In genomic region chr7:99901581-99901980, GRCh38 we compare ENCODE assay signal across 1 cellular context.
TF ChIP-seq lines count a peak whose summit lies in the region.

No MANE protein-coding gene starts in this region.

TF ChIP-seq in H1, 55 proteins besides CTCF, POLR2A, EP300 and RAD21:
- TF ChIP-seq TAF1 (IDR thresholded peaks at IDR 0.05; ENCODE audit: low read depth, low read length) = no peak
- no peak for TF ChIP-seq KDM5A (IDR thresholded peaks at IDR 0.05; ENCODE audit: low read length)
- no peak for TF ChIP-seq CHD7 (IDR thresholded peaks at IDR 0.05; ENCODE audit: insufficient replicate concordance, low read length)
- TF ChIP-seq CREB1 (IDR thresholded peaks at IDR 0.05) = no peak
- no peak for TF ChIP-seq SP2 (IDR thresholded peaks at IDR 0.05; ENCODE audit: low read length)
- no peak for TF ChIP-seq ZNF274 (IDR thresholded peaks at IDR 0.05; ENCODE audit: borderline replicate concordance, extremely low read depth, low read length)
- no peak for TF ChIP-seq BRCA1 (IDR thresholded peaks at IDR 0.05; ENCODE audit: low read depth, low read length)
- TF ChIP-seq GTF2F1 (IDR thresholded peaks at IDR 0.05; ENCODE audit: borderline replicate concordance, low read depth, low read length) = no peak
- no peak for TF ChIP-seq POLR2AphosphoS5 (IDR thresholded peaks at IDR 0.05; ENCODE audit: low read depth, low read length)
- TF ChIP-seq ATF2 (IDR thresholded peaks at IDR 0.05; ENCODE audit: low read length) = no peak
